Comparison of ENCODE assay signal across 28 cellular contexts in the genomic region with DNA sequence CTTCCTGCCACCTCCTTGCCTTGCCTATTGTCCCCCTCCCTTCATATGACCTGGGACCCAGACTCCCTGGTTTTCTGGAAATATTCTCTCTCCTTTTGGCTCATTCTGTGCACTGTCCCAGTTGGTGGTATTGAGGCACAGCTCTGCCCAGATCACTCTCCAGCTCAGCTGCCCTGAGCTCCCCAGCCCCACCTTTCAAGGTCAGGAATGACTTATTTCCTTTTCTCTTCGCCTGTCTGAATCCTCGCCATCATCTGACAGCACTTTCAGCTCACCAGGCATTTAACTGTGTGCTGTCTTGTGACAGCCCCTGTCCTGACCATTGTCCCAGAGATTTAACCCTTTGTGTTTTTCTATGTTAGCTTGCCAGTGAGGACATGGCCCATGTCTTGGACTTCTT. TPM values are rescaled to one million over a fixed set of nuclear protein-coding genes. Genes with fewer than 3 reads are reported as not detected.
DNase-seq lines count a peak whose midpoint lies in the region; ATAC-seq, FAIRE-seq and TF ChIP-seq lines count a peak whose summit lies in the region.
"Had no signal": no experiment of that assay in that cellular context is flagged by ENCODE, and none has a peak within 500 bp of the region (broad histone marks: within the 10 kb centered on the region; RNA-seq: fewer than 3 reads in every experiment).

No MANE protein-coding gene starts in this region.

- H3F3A ChIP-seq in GM23248 (ENCODE audit: insufficient read depth) (no peaks in the 10 kb centered on the region), PC-3 (ENCODE audit: low read length, unreplicated experiment) (no peaks in the 10 kb centered on the region)

- H3K27me3 ChIP-seq in GM23248 (replicated peaks; ENCODE audit: insufficient read depth) (no peaks in the 10 kb centered on the region), PC-3 (ENCODE audit: low read length) (no peaks in the 10 kb centered on the region), bronchial epithelial cell (ENCODE audit: control insufficient read depth, insufficient read depth, low read length) (no peaks in the 10 kb centered on the region), right atrium auricular region (no peaks in the 10 kb centered on the region)
- H3K27me3 ChIP-seq in CD4-positive, alpha-beta T cell (ENCODE audit: control insufficient read depth, insufficient read depth, low read length), result no peaks in the 10 kb centered on the region
- H3K27me3 ChIP-seq: left lung, suprapubic skin had no signal

- H3K9ac ChIP-seq in GM23248 (no peak overlapping the region), PC-3 (ENCODE audit: low read length) (no peak overlapping the region)
- H3K9ac ChIP-seq: parathyroid adenoma had no signal

- BruUV-seq in PC-3 (replicated peaks; lab: Mats Ljungman, UMichigan), result no TSS peak

- no peak overlapping the region for H2AFZ ChIP-seq in GM23248
- H2AFZ ChIP-seq in PC-3 (ENCODE audit: low read length), result no peak overlapping the region
- H2AFZ ChIP-seq: parathyroid adenoma had no signal

- H3K4me3 ChIP-seq in GM23248 (no peak overlapping the region), PC-3 (ENCODE audit: low read length) (no peak overlapping the region), bronchial epithelial cell (ENCODE audit: low read depth, low read length) (no peak overlapping the region), right atrium auricular region (no peak overlapping the region)
- H3K4me3 ChIP-seq: left lung, smooth muscle cell, suprapubic skin had no signal

- no peaks in the 10 kb centered on the region for H3K9me2 ChIP-seq in GM23248 (ENCODE audit: insufficient read depth)
- no peaks in the 10 kb centered on the region for H3K9me2 ChIP-seq in PC-3 (replicated peaks; ENCODE audit: low read length)

- in situ Hi-C loops in GM23248 (cut with MboI), result no loop called here

- H3K9me3 Mint-ChIP-seq in nephron progenitor cell, result no peaks in the 10 kb centered on the region
- no peaks in the 10 kb centered on the region for H3K9me3 Mint-ChIP-seq in CD4-positive, alpha-beta T cell
- H3K9me3 Mint-ChIP-seq: activated naive CD4-positive, alpha-beta T cell treated with anti-CD3 and anti-CD28 coated beads, Interleukin-2, amount 10 ng/mL, durations not matched to agents 7 days and 5 days had no signal

- H4K20me1 ChIP-seq in GM23248 (ENCODE audit: insufficient read depth) (no peaks in the 10 kb centered on the region), PC-3 (ENCODE audit: low read length) (no peaks in the 10 kb centered on the region)

- peaks cover 11% of the 10 kb centered on the region for H3K27me3 Mint-ChIP-seq in nephron progenitor cell (ENCODE audit: low read depth, poor library complexity)
- H3K27me3 Mint-ChIP-seq in CD4-positive, alpha-beta T cell, result peaks cover 4% of the 10 kb centered on the region

- POLR2A ChIA-PET in PC-3 (lab: Charles Lee; ENCODE audit: unreplicated experiment), result interaction anchor here (0.5 kb wide), 1 partner anchor 648 kb away, joined by 4 read pairs; no protein-coding TSS in a partner anchor
- POLR2A ChIA-PET in CD4-positive, alpha-beta T cell (lab: Charles Lee), result interaction anchor here (0.6 kb wide), 1 partner anchor 23 kb away, joined by 3 read pairs; no protein-coding TSS in a partner anchor

- H3K4me1 ChIP-seq in GM23248 (ENCODE audit: insufficient read depth) (peaks cover 14% of the 10 kb centered on the region; the same call in 1 of the 2 replicates), PC-3 (ENCODE audit: insufficient read depth, low read length) (peaks cover 29% of the 10 kb centered on the region), right atrium auricular region (no peaks in the 10 kb centered on the region)
- H3K4me1 ChIP-seq: left lung, parathyroid adenoma, suprapubic skin had no signal

- H3K36me3 ChIP-seq in GM23248 (ENCODE audit: low read depth) (no peaks in the 10 kb centered on the region), PC-3 (ENCODE audit: low read depth, low read length) (no peaks in the 10 kb centered on the region), bronchial epithelial cell (ENCODE audit: control insufficient read depth, insufficient read depth, low read length) (no peaks in the 10 kb centered on the region), right atrium auricular region (no peaks in the 10 kb centered on the region)
- H3K36me3 ChIP-seq: left lung, suprapubic skin had no signal

- H3K27ac Mint-ChIP-seq in nephron progenitor cell, result peak overlapping the region; percentile 40
- H3K27ac Mint-ChIP-seq in CD4-positive, alpha-beta T cell, result no peak overlapping the region
- H3K27ac Mint-ChIP-seq: activated naive CD4-positive, alpha-beta T cell treated with anti-CD3 and anti-CD28 coated beads, Interleukin-2, amount 10 ng/mL, durations not matched to agents 7 days and 5 days had no signal

- WGBS in GM23248 (ENCODE audit: low coverage in 1 of 2, low lambda C conversion rate in 2 of 2, missing lambda C conversion rate in 2 of 2), 2 experiments, result 36 to 40% methylated on average over 2 of the region's 2 CpGs

- H3K36me3 Mint-ChIP-seq in nephron progenitor cell (ENCODE audit: low read depth), result peaks cover 5% of the 10 kb centered on the region
- H3K36me3 Mint-ChIP-seq in CD4-positive, alpha-beta T cell (ENCODE audit: low read depth), result no peaks in the 10 kb centered on the region
- H3K36me3 Mint-ChIP-seq: activated naive CD4-positive, alpha-beta T cell treated with anti-CD3 and anti-CD28 coated beads, Interleukin-2, amount 10 ng/mL, durations not matched to agents 7 days and 5 days had no signal

- H3K27ac ChIP-seq in GM23248, result no peak overlapping the region
- no peak overlapping the region for H3K27ac ChIP-seq in PC-3 (ENCODE audit: low read length)
- no peak overlapping the region for H3K27ac ChIP-seq in right atrium auricular region
- no peak overlapping the region for H3K27ac ChIP-seq in CD4-positive, alpha-beta T cell (ENCODE audit: low read depth, low read length)
- H3K27ac ChIP-seq: epithelial cell of prostate, left lung, parathyroid adenoma, suprapubic skin had no signal

- CTCF ChIA-PET in PC-3 (lab: Charles Lee), result no interaction called here
- CTCF ChIA-PET in CD4-positive, alpha-beta T cell (lab: Charles Lee), result no interaction called here

- no peaks in the 10 kb centered on the region for H3K79me2 ChIP-seq in GM23248 (ENCODE audit: insufficient read depth)
- H3K79me2 ChIP-seq in PC-3 (ENCODE audit: low read length), result no peaks in the 10 kb centered on the region
- H3K79me2 ChIP-seq: parathyroid adenoma had no signal

- FAIRE-seq in bronchial epithelial cell (lab: Jason Lieb, UNC), result no peak
- FAIRE-seq: GM12891 had no signal

- TF ChIP-seq CTCF in PC-3 (conservative IDR thresholded peaks at IDR 0.05; ENCODE audit: low read depth, low read length), result no peak
- TF ChIP-seq CTCF in bronchial epithelial cell (IDR thresholded peaks at IDR 0.05; ENCODE audit: insufficient read depth, low read length, severe bottlenecking), result no peak
- no peak for TF ChIP-seq CTCF in nephron progenitor cell (IDR thresholded peaks at IDR 0.05)
- no peak for TF ChIP-seq CTCF in right atrium auricular region (IDR thresholded peaks at IDR 0.05)
- TF ChIP-seq CTCF in CD4-positive, alpha-beta T cell (IDR thresholded peaks at IDR 0.05), result no peak

- DNase-seq in GM23248 (peak; percentile 22), PC-3 (peak; percentile 63), bronchial epithelial cell (ENCODE audit: low read depth) (peak; percentile 4), nephron progenitor cell (no peak), right atrium auricular region (ENCODE audit: low spot score) (no peak), AG08396 (ENCODE audit: low spot score) (no peak)
- no peak for DNase-seq in CD4-positive, alpha-beta T cell
- DNase-seq: activated CD4-positive, alpha-beta T cell treated with anti-CD3 and anti-CD28 coated beads, Interleukin-2, amount 50 U/mL, for 48 hours; activated naive CD4-positive, alpha-beta T cell treated with anti-CD3 and anti-CD28 coated beads, Interleukin-2, amount 10 ng/mL, durations not matched to agents 7 days and 5 days; DMS 273 treated with DMSO at 0.1 percent for 48 hours; effector CD4-positive, alpha-beta T cell; KBM-7; left lung; mesendoderm; NCI-H1105; NCI-H510A; RPMI8226; stimulated activated naive CD4-positive, alpha-beta T cell; T-helper 1 cell had no signal

- H3K4me1 Mint-ChIP-seq in nephron progenitor cell, result peaks cover 39% of the 10 kb centered on the region
- H3K4me1 Mint-ChIP-seq in CD4-positive, alpha-beta T cell (ENCODE audit: low read depth), result no peaks in the 10 kb centered on the region
- H3K4me1 Mint-ChIP-seq: activated naive CD4-positive, alpha-beta T cell treated with anti-CD3 and anti-CD28 coated beads, Interleukin-2, amount 10 ng/mL, durations not matched to agents 7 days and 5 days had no signal

- intact Hi-C loops in PC-3 (cut with micrococcal nuclease), result no loop called here
- intact Hi-C loops in CD4-positive, alpha-beta T cell (cut with DNase I, micrococcal nuclease), result no loop called here

- peak; percentile 63 for ATAC-seq in PC-3
- ATAC-seq in CD4-positive, alpha-beta T cell (ENCODE audit: poor library complexity), result no peak
- ATAC-seq: left lung had no signal

- no peaks in the 10 kb centered on the region for H3K9me3 ChIP-seq in GM23248 (ENCODE audit: low read depth)
- H3K9me3 ChIP-seq in PC-3 (ENCODE audit: low read length), result no peaks in the 10 kb centered on the region
- no peaks in the 10 kb centered on the region for H3K9me3 ChIP-seq in right atrium auricular region
- H3K9me3 ChIP-seq in CD4-positive, alpha-beta T cell (ENCODE audit: control insufficient read depth, low read length), result no peaks in the 10 kb centered on the region
- H3K9me3 ChIP-seq: left lung, suprapubic skin had no signal

- H3K4me2 ChIP-seq in GM23248 (ENCODE audit: unreplicated experiment), result no peak overlapping the region
- H3K4me2 ChIP-seq in PC-3 (ENCODE audit: low read length), result no peak overlapping the region
- H3K4me2 ChIP-seq: smooth muscle cell had no signal

- H3K4me3 Mint-ChIP-seq in nephron progenitor cell, result no peak overlapping the region
- H3K4me3 Mint-ChIP-seq in CD4-positive, alpha-beta T cell, result no peak overlapping the region
- H3K4me3 Mint-ChIP-seq: activated naive CD4-positive, alpha-beta T cell treated with anti-CD3 and anti-CD28 coated beads, Interleukin-2, amount 10 ng/mL, durations not matched to agents 7 days and 5 days had no signal

RNA-seq across cellular contexts. Expression of gene KCNK12, which starts 34.8 kb away (rescaled TPM):
- not detected in 2 replicates for total RNA-seq in GM23248 (2014; rRNA removed; shearing (Covaris generic))
- polyA plus RNA-seq in GM23248 (2016; fragmentation: Nextera tagmentation; extraction: Ambion mirVana), result 0.03 TPM in 2 replicates
- total RNA-seq in PC-3 (2014; rRNA removed), result 0.04 and 0.12 TPM in 2 replicates
- total RNA-seq in bronchial epithelial cell, result under 0.01 TPM in 2 replicates
- total RNA-seq in right atrium auricular region, result not detected
- under 1 TPM; 0.11 to 0.20 TPM for total RNA-seq in CD4-positive, alpha-beta T cell
- total RNA-seq: left lung, MCF 10A, SK-MEL-5, ureter had no signal
- polyA plus RNA-seq: BJ had no signal

Comparison
In these comparisons a context has a peak if more than half of its experiments do, and no peak if none do; other contexts are left out.
1. DNase-seq: peak in GM23248 (single experiment), PC-3 (single experiment) and bronchial epithelial cell (single experiment); none in nephron progenitor cell (single experiment), right atrium auricular region (single experiment), AG08396 (single experiment) and CD4-positive, alpha-beta T cell (0 of 10).